ENCODE assay signal across 17 cellular contexts in the genomic region with DNA sequence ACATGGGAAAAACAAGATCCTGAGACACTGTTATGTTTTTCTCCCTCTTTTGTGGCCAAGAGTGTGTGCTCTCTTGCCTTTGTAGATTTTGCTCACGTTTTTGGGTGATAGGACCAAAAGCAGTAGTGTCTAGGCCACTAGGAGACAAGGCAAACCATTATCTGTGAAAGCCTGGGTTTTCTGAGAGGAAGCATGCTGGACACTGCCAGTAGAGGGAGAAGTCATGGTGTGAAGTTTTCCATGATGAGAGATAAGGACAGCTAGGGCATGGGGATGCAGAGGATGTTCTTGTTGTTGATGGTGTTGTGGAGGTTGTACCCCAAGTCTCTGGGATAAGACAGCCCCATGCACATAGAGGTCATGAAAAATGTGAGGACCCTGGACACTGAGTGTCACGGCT.
DNase-seq lines count a peak whose midpoint lies in the region; ATAC-seq and TF ChIP-seq lines count a peak whose summit lies in the region.
"Had no signal": no experiment of that assay in that cellular context is flagged by ENCODE, and none has a peak within 500 bp of the region (broad histone marks: within the 10 kb centered on the region; RNA-seq: fewer than 3 reads in every experiment).

No MANE protein-coding gene starts in this region.

- H3K27ac ChIP-seq in hepatocyte = no peak overlapping the region
- no peak overlapping the region for H3K27ac ChIP-seq in SJCRH30
- H3K27ac ChIP-seq: PC-9 had no signal

- 88% methylated on average over 2 of the region's 2 CpGs for WGBS in hepatocyte (ENCODE audit: low lambda C conversion rate, missing lambda C conversion rate)

- no peaks in the 10 kb centered on the region for H3K36me3 ChIP-seq in hepatocyte (replicated peaks; ENCODE audit: insufficient read depth, low read depth)
- H3K36me3 ChIP-seq in SJCRH30 = no peaks in the 10 kb centered on the region

- no peak overlapping the region for H3K4me3 Mint-ChIP-seq in activated CD4-positive, alpha-beta T cell treated with anti-CD3 and anti-CD28 coated beads, Interleukin-2, amount 10 ng/mL, durations not matched to agents 24 days and 14 days
- H3K4me3 Mint-ChIP-seq: CD14-positive monocyte, IgD-negative memory B cell had no signal

- H3K4me3 ChIP-seq in astrocyte of the cerebellum (ENCODE audit: low read depth, low read length) = no peak overlapping the region
- H3K4me3 ChIP-seq in hepatocyte = no peak overlapping the region
- H3K4me3 ChIP-seq in SJCRH30 = no peak overlapping the region
- H3K4me3 ChIP-seq: PC-9 had no signal

- H4K20me1 ChIP-seq in hepatocyte (ENCODE audit: insufficient read depth, poor library complexity, severe bottlenecking) = no peaks in the 10 kb centered on the region

- no peaks in the 10 kb centered on the region for H3K4me1 Mint-ChIP-seq in activated CD4-positive, alpha-beta T cell treated with anti-CD3 and anti-CD28 coated beads, Interleukin-2, amount 10 ng/mL, durations not matched to agents 24 days and 14 days
- H3K4me1 Mint-ChIP-seq: CD14-positive monocyte, IgD-negative memory B cell had no signal

- H3K4me1 ChIP-seq in hepatocyte (ENCODE audit: insufficient read depth) (peaks cover 6% of the 10 kb centered on the region), SJCRH30 (no peaks in the 10 kb centered on the region)

- H3K27me3 ChIP-seq in hepatocyte (peaks cover 4% of the 10 kb centered on the region), SJCRH30 (peaks cover 9% of the 10 kb centered on the region)

- H3K27me3 Mint-ChIP-seq in activated CD4-positive, alpha-beta T cell treated with anti-CD3 and anti-CD28 coated beads, Interleukin-2, amount 10 ng/mL, durations not matched to agents 24 days and 14 days = no peaks in the 10 kb centered on the region

- H3K36me3 Mint-ChIP-seq in activated CD4-positive, alpha-beta T cell treated with anti-CD3 and anti-CD28 coated beads, Interleukin-2, amount 10 ng/mL, durations not matched to agents 24 days and 14 days (ENCODE audit: low read depth) = no peaks in the 10 kb centered on the region
- H3K36me3 Mint-ChIP-seq: CD14-positive monocyte, IgD-negative memory B cell had no signal

- H3K9me3 ChIP-seq in hepatocyte (ENCODE audit: low read depth) = no peaks in the 10 kb centered on the region
- H3K9me3 ChIP-seq in SJCRH30 (replicated peaks) = no peaks in the 10 kb centered on the region

- no peak overlapping the region for H3K4me2 ChIP-seq in hepatocyte
- H3K4me2 ChIP-seq: PC-9 had no signal

- in situ Hi-C loops in astrocyte of the cerebellum (cut with HindIII; ENCODE audit: low sequenced_read_pairs) = no loop called here

- no peak overlapping the region for H3K27ac Mint-ChIP-seq in activated CD4-positive, alpha-beta T cell treated with anti-CD3 and anti-CD28 coated beads, Interleukin-2, amount 10 ng/mL, durations not matched to agents 24 days and 14 days
- H3K27ac Mint-ChIP-seq: CD14-positive monocyte, IgD-negative memory B cell had no signal

- no peaks in the 10 kb centered on the region for H3K79me2 ChIP-seq in hepatocyte

- H3K9me3 Mint-ChIP-seq in activated CD4-positive, alpha-beta T cell treated with anti-CD3 and anti-CD28 coated beads, Interleukin-2, amount 10 ng/mL, durations not matched to agents 24 days and 14 days = no peaks in the 10 kb centered on the region
- H3K9me3 Mint-ChIP-seq: IgD-negative memory B cell had no signal

- ATAC-seq in Right ventricle myocardium inferior = no peak
- ATAC-seq: SK-N-SH treated with all-trans-retinoic acid at 6 μM for 48 hours had no signal

- H3K9me2 ChIP-seq in hepatocyte (replicated peaks; ENCODE audit: insufficient read depth) = no peaks in the 10 kb centered on the region

- peak; percentile 17 for DNase-seq in activated CD4-positive, alpha-beta T cell treated with anti-CD3 and anti-CD28 coated beads, Interleukin-2, amount 10 ng/mL, durations not matched to agents 24 days and 14 days
- DNase-seq in activated CD4-positive, alpha-beta T cell treated with anti-CD3 and anti-CD28 coated beads, Interleukin-2, amount 50 U/mL, for 1 hour = no peak
- no peak for DNase-seq in astrocyte of the cerebellum (ENCODE audit: low read depth)
- DNase-seq in hepatocyte (ENCODE audit: low spot score) = no peak
- DNase-seq in SJCRH30 = no peak
- no peak for DNase-seq in NCI-H2171 treated with DMSO at 0.1 percent for 48 hours (lab: John Stamatoyannopoulos, UW)
- DNase-seq in SKM-1 (lab: John Stamatoyannopoulos, UW; ENCODE audit: unreplicated experiment) = no peak
- no peak for DNase-seq in Right ventricle myocardium inferior (ENCODE audit: missing footprints)
- DNase-seq: 8988T, COR-L47, DMS153, NCI-H1048, NCI-H446, PC-9 had no signal

- no peak overlapping the region for H2AFZ ChIP-seq in hepatocyte
- H2AFZ ChIP-seq: PC-9 had no signal

- intact Hi-C loops in activated CD4-positive, alpha-beta T cell treated with anti-CD3 and anti-CD28 coated beads, Interleukin-2, amount 10 ng/mL, durations not matched to agents 24 days and 14 days (cut with micrococcal nuclease) = no loop called here
- intact Hi-C loops in Right ventricle myocardium inferior (cut with DNase I) = no loop called here

- TF ChIP-seq CTCF in astrocyte of the cerebellum (IDR thresholded peaks at IDR 0.05; ENCODE audit: low read depth, low read length, missing control alignments) = peak; percentile 24
- peak; percentile 4 for TF ChIP-seq CTCF in hepatocyte (IDR thresholded peaks at IDR 0.05; ENCODE audit: poor library complexity)
